Comparison of ENCODE assay signal across 1 cellular context in the genomic region with DNA sequence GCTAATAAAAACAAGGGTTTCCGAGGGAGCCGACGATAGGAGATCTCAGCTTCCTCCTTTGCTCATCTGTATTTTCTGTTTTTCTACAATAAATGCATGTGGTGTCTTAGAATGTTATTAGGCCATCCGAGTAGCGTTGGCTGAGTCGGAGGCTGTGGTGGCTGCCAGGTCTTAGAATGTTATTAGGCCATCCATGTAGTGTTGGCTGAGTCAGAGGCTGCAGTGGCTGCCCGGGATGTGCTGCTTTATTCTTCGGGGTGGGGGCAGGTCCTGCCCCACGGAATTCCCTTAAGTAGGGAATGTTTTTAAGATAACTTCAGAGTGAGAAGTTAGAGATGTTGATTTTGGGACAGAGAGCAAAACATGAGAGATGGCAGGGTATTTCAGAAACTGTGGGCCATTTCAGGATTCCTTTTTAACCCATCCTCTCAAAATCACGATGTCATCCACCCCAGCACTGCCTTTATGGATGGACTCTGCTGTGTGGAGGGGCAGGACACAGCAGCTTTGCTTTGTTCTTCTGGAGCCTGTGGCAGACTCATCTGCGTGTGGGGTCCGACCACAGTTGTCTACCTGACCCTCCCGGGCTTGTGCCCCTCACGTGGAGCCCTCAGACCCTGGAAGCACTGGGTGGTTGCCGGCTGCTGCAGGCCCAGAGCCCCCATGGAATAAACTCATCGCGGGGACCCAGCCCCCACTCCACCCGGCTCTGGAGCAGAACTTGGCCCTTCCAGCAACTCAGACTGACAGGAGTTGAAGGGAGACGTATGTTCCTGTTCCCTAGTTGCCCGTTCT.
TF ChIP-seq lines count a peak whose summit lies in the region.

No MANE protein-coding gene starts in this region.

TF ChIP-seq in IMR-90, 13 proteins besides CTCF, POLR2A, EP300 and RAD21:
- TF ChIP-seq FOS (IDR thresholded peaks at IDR 0.05; ENCODE audit: low read depth, low read length) (peak; percentile 64), MAZ (IDR thresholded peaks at IDR 0.05; ENCODE audit: borderline replicate concordance, low read depth, low read length) (peak; percentile 77), NFE2L2 (IDR thresholded peaks at IDR 0.05; ENCODE audit: low read depth, low read length) (no peak), CHD1 (IDR thresholded peaks at IDR 0.05; ENCODE audit: low read depth, low read length) (no peak), BHLHE40 (IDR thresholded peaks at IDR 0.05; ENCODE audit: low read depth, low read length) (no peak), CEBPB (IDR thresholded peaks at IDR 0.05; ENCODE audit: low read depth, low read length) (peak; percentile 67), SMC3 (IDR thresholded peaks at IDR 0.05; ENCODE audit: low read depth, low read length) (no peak; the same call in 1 of the 2 replicates), RFX5 (IDR thresholded peaks at IDR 0.05; ENCODE audit: low read depth, low read length) (no peak), RCOR1 (IDR thresholded peaks at IDR 0.05; ENCODE audit: insufficient replicate concordance, low read length) (no peak), MXI1 (IDR thresholded peaks at IDR 0.05; ENCODE audit: borderline replicate concordance, low read depth, low read length) (0 out of 2 replicates have a peak, but pooled peaks have one; percentile 13), MAFK (IDR thresholded peaks at IDR 0.05; ENCODE audit: low read depth, low read length) (no peak)
- TF ChIP-seq, protein P1, sequence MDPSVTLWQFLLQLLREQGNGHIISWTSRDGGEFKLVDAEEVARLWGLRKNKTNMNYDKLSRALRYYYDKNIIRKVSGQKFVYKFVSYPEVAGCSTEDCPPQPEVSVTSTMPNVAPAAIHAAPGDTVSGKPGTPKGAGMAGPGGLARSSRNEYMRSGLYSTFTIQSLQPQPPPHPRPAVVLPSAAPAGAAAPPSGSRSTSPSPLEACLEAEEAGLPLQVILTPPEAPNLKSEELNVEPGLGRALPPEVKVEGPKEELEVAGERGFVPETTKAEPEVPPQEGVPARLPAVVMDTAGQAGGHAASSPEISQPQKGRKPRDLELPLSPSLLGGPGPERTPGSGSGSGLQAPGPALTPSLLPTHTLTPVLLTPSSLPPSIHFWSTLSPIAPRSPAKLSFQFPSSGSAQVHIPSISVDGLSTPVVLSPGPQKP (IDR thresholded peaks at IDR 0.05; ENCODE audit: borderline replicate concordance, low read depth, low read length), result no peak
- TF ChIP-seq, protein P2, sequence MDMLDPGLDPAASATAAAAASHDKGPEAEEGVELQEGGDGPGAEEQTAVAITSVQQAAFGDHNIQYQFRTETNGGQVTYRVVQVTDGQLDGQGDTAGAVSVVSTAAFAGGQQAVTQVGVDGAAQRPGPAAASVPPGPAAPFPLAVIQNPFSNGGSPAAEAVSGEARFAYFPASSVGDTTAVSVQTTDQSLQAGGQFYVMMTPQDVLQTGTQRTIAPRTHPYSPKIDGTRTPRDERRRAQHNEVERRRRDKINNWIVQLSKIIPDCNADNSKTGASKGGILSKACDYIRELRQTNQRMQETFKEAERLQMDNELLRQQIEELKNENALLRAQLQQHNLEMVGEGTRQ (IDR thresholded peaks at IDR 0.05; ENCODE audit: low read depth, low read length), result no peak
TF ChIP-seq in IMR-90: peak in this region for 4.
